26 cellular contexts compared by ENCODE assay signal in the genomic region with DNA sequence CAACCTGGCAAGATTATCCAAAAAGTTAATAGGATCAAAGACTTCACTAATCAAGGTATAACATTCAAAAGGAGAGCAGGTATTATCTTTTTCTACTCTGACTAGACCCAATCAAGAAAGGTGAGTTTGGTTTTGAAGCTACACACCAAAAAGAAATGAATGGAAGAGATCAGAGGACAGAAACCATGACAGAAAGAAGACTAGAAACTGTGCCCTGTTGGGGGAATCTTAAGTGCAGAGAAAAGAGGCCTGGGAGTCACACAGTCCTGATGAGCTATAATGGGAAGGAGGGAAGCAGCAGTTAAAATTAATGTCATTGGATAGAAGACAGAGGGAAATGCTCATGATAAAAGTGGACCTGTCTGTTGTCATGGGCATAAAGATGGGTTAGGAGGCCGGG. TPM values are rescaled to one million over a fixed set of nuclear protein-coding genes. Genes with fewer than 3 reads are reported as not detected.
DNase-seq lines count a peak whose midpoint lies in the region; ATAC-seq and TF ChIP-seq lines count a peak whose summit lies in the region.
"Had no signal": no experiment of that assay in that cellular context is flagged by ENCODE, and none has a peak within 500 bp of the region (broad histone marks: within the 10 kb centered on the region; RNA-seq: fewer than 3 reads in every experiment).

No MANE protein-coding gene starts in this region.

- H3K9ac ChIP-seq in iPS-20b (ENCODE audit: low read depth, low read length): peak overlapping the region; percentile 63; the same call in 1 of the 2 replicates
- H3K9ac ChIP-seq: GM23248 had no signal

- peaks cover 9% of the 10 kb centered on the region for H3K4me1 ChIP-seq in iPS-20b (ENCODE audit: insufficient read depth, low read length)

- H3K36me3 ChIP-seq in iPS-20b (ENCODE audit: insufficient read depth, low read depth, low read length): peaks cover 18% of the 10 kb centered on the region; the same call in 1 of the 2 replicates

- H3K36me3 Mint-ChIP-seq in CD4-positive, alpha-beta T cell (ENCODE audit: low read depth): peaks cover 79% of the 10 kb centered on the region
- peaks cover 71% of the 10 kb centered on the region for H3K36me3 Mint-ChIP-seq in activated T-helper 17 cell treated with anti-CD3 and anti-CD28 coated beads, Interleukin-2, amount 50 U/mL, for 72 hours (ENCODE audit: low read depth)

- H3K27me3 Mint-ChIP-seq in CD4-positive, alpha-beta T cell: no peaks in the 10 kb centered on the region
- H3K27me3 Mint-ChIP-seq in activated T-helper 17 cell treated with anti-CD3 and anti-CD28 coated beads, Interleukin-2, amount 50 U/mL, for 72 hours: no peaks in the 10 kb centered on the region
- H3K27me3 Mint-ChIP-seq: activated CD4-positive, alpha-beta T cell treated with anti-CD3 and anti-CD28 coated beads, Interleukin-2, amount 10 ng/mL, durations not matched to agents 7 days and 5 days; activated naive CD8-positive, alpha-beta T cell treated with anti-CD3 and anti-CD28 coated beads, Interleukin-2, amount 10 ng/mL, durations not matched to agents 7 days and 5 days had no signal

- peak overlapping the region; percentile 15 for H3K27ac Mint-ChIP-seq in CD4-positive, alpha-beta T cell
- H3K27ac Mint-ChIP-seq in activated T-helper 17 cell treated with anti-CD3 and anti-CD28 coated beads, Interleukin-2, amount 50 U/mL, for 72 hours: peak overlapping the region; percentile 80
- H3K27ac Mint-ChIP-seq: activated CD4-positive, alpha-beta T cell treated with anti-CD3 and anti-CD28 coated beads, Interleukin-2, amount 10 ng/mL, durations not matched to agents 7 days and 5 days; activated naive CD8-positive, alpha-beta T cell treated with anti-CD3 and anti-CD28 coated beads, Interleukin-2, amount 10 ng/mL, durations not matched to agents 7 days and 5 days had no signal

- intact Hi-C loops in CD4-positive, alpha-beta T cell (cut with DNase I, micrococcal nuclease): no loop called here
- intact Hi-C loops in cardiac septum (cut with DNase I): no loop called here

- POLR2A ChIA-PET in CD4-positive, alpha-beta T cell (lab: Charles Lee): interaction anchor here (1.3 kb wide), 1 partner anchor 18 kb away, joined by 5 read pairs; a partner anchor contains a TSS

- ATAC-seq in CD4-positive, alpha-beta T cell (ENCODE audit: poor library complexity): no peak
- peak; percentile 85 for ATAC-seq in activated T-helper 17 cell treated with anti-CD3 and anti-CD28 coated beads, Interleukin-2, amount 50 U/mL, for 72 hours (replicated peaks)
- no peak for ATAC-seq in GM18909 (IDR thresholded peaks at IDR 0.05; ENCODE audit: poor library complexity, unreplicated experiment)
- ATAC-seq: gastroesophageal sphincter, PC-3 had no signal

- H3K27me3 ChIP-seq in CD4-positive, alpha-beta T cell (ENCODE audit: control insufficient read depth, insufficient read depth, low read length): no peaks in the 10 kb centered on the region
- H3K27me3 ChIP-seq in iPS-20b (ENCODE audit: insufficient read depth, low read length): no peaks in the 10 kb centered on the region
- H3K27me3 ChIP-seq: esophagus squamous epithelium, gastroesophageal sphincter, right atrium auricular region had no signal

- H3K27ac ChIP-seq in CD4-positive, alpha-beta T cell (ENCODE audit: low read depth, low read length): peak overlapping the region; percentile 4
- H3K27ac ChIP-seq in iPS-20b (ENCODE audit: low read length): no peak overlapping the region
- H3K27ac ChIP-seq: 22Rv1, gastroesophageal sphincter, GM23248, right atrium auricular region had no signal

- TF ChIP-seq CTCF in CD4-positive, alpha-beta T cell (IDR thresholded peaks at IDR 0.05): no peak

- H3K4me3 ChIP-seq in iPS-20b (ENCODE audit: low read length): no peak overlapping the region
- H3K4me3 ChIP-seq: esophagus squamous epithelium, gastroesophageal sphincter, GM23248, lung, right atrium auricular region had no signal

- no peak overlapping the region for H3K4me3 Mint-ChIP-seq in CD4-positive, alpha-beta T cell
- peak overlapping the region; percentile 17 for H3K4me3 Mint-ChIP-seq in activated T-helper 17 cell treated with anti-CD3 and anti-CD28 coated beads, Interleukin-2, amount 50 U/mL, for 72 hours
- H3K4me3 Mint-ChIP-seq: activated CD4-positive, alpha-beta T cell treated with anti-CD3 and anti-CD28 coated beads, Interleukin-2, amount 10 ng/mL, durations not matched to agents 7 days and 5 days; activated naive CD8-positive, alpha-beta T cell treated with anti-CD3 and anti-CD28 coated beads, Interleukin-2, amount 10 ng/mL, durations not matched to agents 7 days and 5 days had no signal

- no peaks in the 10 kb centered on the region for H3K9me3 Mint-ChIP-seq in CD4-positive, alpha-beta T cell
- H3K9me3 Mint-ChIP-seq in activated T-helper 17 cell treated with anti-CD3 and anti-CD28 coated beads, Interleukin-2, amount 50 U/mL, for 72 hours: no peaks in the 10 kb centered on the region
- H3K9me3 Mint-ChIP-seq: activated CD4-positive, alpha-beta T cell treated with anti-CD3 and anti-CD28 coated beads, Interleukin-2, amount 10 ng/mL, durations not matched to agents 7 days and 5 days; activated naive CD8-positive, alpha-beta T cell treated with anti-CD3 and anti-CD28 coated beads, Interleukin-2, amount 10 ng/mL, durations not matched to agents 7 days and 5 days had no signal

- DNase-seq in NCI-H82 (lab: John Stamatoyannopoulos, UW) (peak; percentile 7), NCI-H82 treated with DMSO at 0.1 percent for 48 hours (lab: John Stamatoyannopoulos, UW; ENCODE audit: unreplicated experiment) (no peak), cardiac septum (ENCODE audit: low spot score) (no peak), kidney tubule cell (ENCODE audit: low spot score) (no peak)
- no peak for DNase-seq in CD4-positive, alpha-beta T cell
- DNase-seq: activated CD4-positive, alpha-beta T cell treated with anti-CD3 and anti-CD28 coated beads, Interleukin-2, amount 10 ng/mL, durations not matched to agents 7 days and 5 days; activated naive CD8-positive, alpha-beta T cell treated with anti-CD3 and anti-CD28 coated beads, Interleukin-2, amount 10 ng/mL, durations not matched to agents 7 days and 5 days; DMS79; esophagus squamous epithelium; GM23248; kidney; NCI-H1092 treated with DMSO at 0.1 percent for 48 hours; NCI-H1930; NCI-H226; PC-3; SIG-M5; stimulated activated CD4-positive, alpha-beta T cell treated with anti-CD3 and anti-CD28 coated beads, Interleukin-12 subunit alpha, Interleukin-12 subunit beta, amount 100 ng/mL, for 4 hours; stimulated activated CD4-positive, alpha-beta T cell treated with anti-CD3 and anti-CD28 coated beads, Interleukin-4, amount 100 ng/mL, for 4 hours; trophoblast cell had no signal

- H3K4me1 Mint-ChIP-seq in CD4-positive, alpha-beta T cell (ENCODE audit: low read depth): peaks cover 37% of the 10 kb centered on the region
- H3K4me1 Mint-ChIP-seq in activated T-helper 17 cell treated with anti-CD3 and anti-CD28 coated beads, Interleukin-2, amount 50 U/mL, for 72 hours: peaks cover 22% of the 10 kb centered on the region
- H3K4me1 Mint-ChIP-seq: activated naive CD8-positive, alpha-beta T cell treated with anti-CD3 and anti-CD28 coated beads, Interleukin-2, amount 10 ng/mL, durations not matched to agents 7 days and 5 days had no signal

- H3K9me3 ChIP-seq in CD4-positive, alpha-beta T cell (ENCODE audit: control insufficient read depth, low read length): no peaks in the 10 kb centered on the region
- no peaks in the 10 kb centered on the region for H3K9me3 ChIP-seq in iPS-20b (ENCODE audit: insufficient read depth, low read depth, low read length)
- H3K9me3 ChIP-seq: esophagus squamous epithelium, gastroesophageal sphincter, right atrium auricular region had no signal

- CTCF ChIA-PET in CD4-positive, alpha-beta T cell (lab: Charles Lee): no interaction called here

RNA-seq across cellular contexts. Expression of a gene that starts 17.3 kb away (rescaled TPM):
- 10 to 100 TPM; 83.1 to 85.0 TPM for total RNA-seq in CD4-positive, alpha-beta T cell
- total RNA-seq in activated T-helper 17 cell treated with anti-CD3 and anti-CD28 coated beads, Interleukin-2, amount 50 U/mL, for 72 hours: 10 to 100 TPM; 48.1 to 48.2 TPM
- total RNA-seq in cardiac septum: 36.9 TPM

RNA-seq across cellular contexts. Expression of a gene that starts 17.4 kb away (rescaled TPM):
- 1 to 10 TPM; 3.9 to 4.4 TPM for total RNA-seq in CD4-positive, alpha-beta T cell
- 1 to 10 TPM; 6.6 to 8.4 TPM for total RNA-seq in activated T-helper 17 cell treated with anti-CD3 and anti-CD28 coated beads, Interleukin-2, amount 50 U/mL, for 72 hours
- 11.1 TPM for total RNA-seq in cardiac septum
